In genomic region chr18:76466410-76466991, GRCh38 we compare ENCODE assay signal across 14 cellular contexts. TPM values are rescaled to one million over a fixed set of nuclear protein-coding genes. Genes with fewer than 3 reads are reported as not detected.
DNase-seq lines count a peak whose midpoint lies in the region; ATAC-seq and TF ChIP-seq lines count a peak whose summit lies in the region.
"Had no signal": no experiment of that assay in that cellular context is flagged by ENCODE, and none has a peak within 500 bp of the region (broad histone marks: within the 10 kb centered on the region; RNA-seq: fewer than 3 reads in every experiment).

No MANE protein-coding gene starts in this region.

- no peak overlapping the region for H3K4me2 ChIP-seq in GM23338
- H3K4me2 ChIP-seq: KMS-11 had no signal

- H3K4me1 ChIP-seq in GM23338 (ENCODE audit: insufficient read depth) (no peaks in the 10 kb centered on the region), spleen (peaks cover 14 to 70% (median 31%) of the 10 kb centered on the region in 6 donors)
- H3K4me1 ChIP-seq in CD8-positive, alpha-beta memory T cell (ENCODE audit: insufficient read depth, low read length) = peaks cover 17% of the 10 kb centered on the region
- H3K4me1 ChIP-seq: ascending aorta, Caco-2 had no signal

- H3K27me3 Mint-ChIP-seq in GM23338 (ENCODE audit: insufficient read depth, low read depth, poor library complexity) (peaks cover 13% of the 10 kb centered on the region), WTC11 (ENCODE audit: low read depth) (no peaks in the 10 kb centered on the region)
- peaks cover 5 to 31% of the 10 kb centered on the region in 2 donors for H3K27me3 Mint-ChIP-seq in CD8-positive, alpha-beta memory T cell

- ATAC-seq in GM23338 (no peak), WTC11 (no peak), left lobe of liver (no peak)

- H3K4me1 Mint-ChIP-seq in GM23338 = peaks cover 14% of the 10 kb centered on the region; the same call in 2 of the 3 replicates
- peaks cover 11% of the 10 kb centered on the region for H3K4me1 Mint-ChIP-seq in WTC11
- peaks cover 14 to 21% (median 14%) of the 10 kb centered on the region in 3 donors for H3K4me1 Mint-ChIP-seq in CD8-positive, alpha-beta memory T cell

- DNase-seq in GM23338 (ENCODE audit: low spot score) (no peak), WTC11 (ENCODE audit: low spot score) (no peak), left lobe of liver (ENCODE audit: low spot score) (peak; percentile 46), spleen (peak; percentile 83)
- no peak for DNase-seq in CD8-positive, alpha-beta memory T cell
- no peak for DNase-seq in stimulated activated CD4-positive, alpha-beta T cell treated with anti-CD3 and anti-CD28 coated beads, Interleukin-15, amount 100 ng/mL, for 24 hours
- no peak for DNase-seq in activated effector memory CD4-positive, alpha-beta T cell treated with anti-CD3 and anti-CD28 coated beads, Interleukin-2, amount 50 U/mL, for 16 hours
- DNase-seq: Caco-2; GM23248; NCI-H187 treated with DMSO at 0.1 percent for 48 hours; stimulated activated CD4-positive, alpha-beta T cell treated with anti-CD3 and anti-CD28 coated beads, Interleukin-2, amount 100 ng/mL, for 48 hours; stomach had no signal

- POLR2A ChIA-PET in WTC11 (lab: Charles Lee) = no interaction called here
- POLR2A ChIA-PET in CD8-positive, alpha-beta memory T cell (lab: Charles Lee) = no interaction called here

- H3K27me3 ChIP-seq in GM23338 (ENCODE audit: insufficient read depth) = no peaks in the 10 kb centered on the region
- H3K27me3 ChIP-seq in spleen (replicated peaks in 1 of 7) = no peaks in the 10 kb centered on the region
- no peaks in the 10 kb centered on the region for H3K27me3 ChIP-seq in CD8-positive, alpha-beta memory T cell (ENCODE audit: insufficient read depth, low read length, poor library complexity, severe bottlenecking)
- H3K27me3 ChIP-seq: ascending aorta, stomach had no signal

- no peaks in the 10 kb centered on the region for H3F3A ChIP-seq in GM23338 (replicated peaks; ENCODE audit: low read depth)

- H3K9me2 ChIP-seq in GM23338 (ENCODE audit: insufficient read depth) = no peaks in the 10 kb centered on the region

- no peaks in the 10 kb centered on the region for H3K36me3 ChIP-seq in GM23338 (ENCODE audit: insufficient read depth)
- peaks cover 0 to 21% (median 0%) of the 10 kb centered on the region in 6 donors for H3K36me3 ChIP-seq in spleen
- no peaks in the 10 kb centered on the region for H3K36me3 ChIP-seq in CD8-positive, alpha-beta memory T cell (ENCODE audit: insufficient read depth, low read length)
- H3K36me3 ChIP-seq: ascending aorta had no signal

- no peaks in the 10 kb centered on the region for H3K9me3 ChIP-seq in spleen
- H3K9me3 ChIP-seq in CD8-positive, alpha-beta memory T cell (ENCODE audit: low read length) = no peaks in the 10 kb centered on the region
- H3K9me3 ChIP-seq: ascending aorta, Caco-2, stomach had no signal

- no peak overlapping the region for H2AFZ ChIP-seq in GM23338
- H2AFZ ChIP-seq: GM23248 had no signal

- WGBS in spleen, 5 donors = 76 to 87% (median 84%) methylated on average over 19 to 20 of the region's 20 CpGs

- H3K79me2 ChIP-seq in GM23338 (replicated peaks; ENCODE audit: insufficient read depth) = peaks cover 6% of the 10 kb centered on the region; the same call in 1 of the 2 replicates

- no peak overlapping the region for H3K27ac ChIP-seq in GM23338 (ENCODE audit: low read depth)
- H3K27ac ChIP-seq in spleen = peak overlapping the region in 7 of 8 donors; percentile 61 to 93 (median 80)
- no peak overlapping the region for H3K27ac ChIP-seq in CD8-positive, alpha-beta memory T cell (ENCODE audit: low read depth, low read length)
- H3K27ac ChIP-seq: ascending aorta, GM23248, KMS-11 had no signal

- peaks cover 6% of the 10 kb centered on the region; the same call in 1 of the 2 replicates for H4K20me1 ChIP-seq in GM23338 (replicated peaks; ENCODE audit: insufficient read depth)

- peaks cover 10% of the 10 kb centered on the region for H3K36me3 Mint-ChIP-seq in GM23338 (ENCODE audit: low read depth)
- H3K36me3 Mint-ChIP-seq in WTC11 = peaks cover 8% of the 10 kb centered on the region
- H3K36me3 Mint-ChIP-seq in CD8-positive, alpha-beta memory T cell = no peaks in the 10 kb centered on the region

- no peak overlapping the region for H3K4me3 Mint-ChIP-seq in GM23338
- H3K4me3 Mint-ChIP-seq in WTC11 = no peak overlapping the region
- H3K4me3 Mint-ChIP-seq in CD8-positive, alpha-beta memory T cell = peak overlapping the region in 1 of 7 donors; percentile 24

- intact Hi-C loops in spleen (cut with DNase I; ENCODE audit: low total_unique reads) = no loop called here

- CTCF ChIA-PET in WTC11 (lab: Charles Lee) = interaction anchor here (0.6 kb wide), 1 partner anchor 10 kb away, joined by 3 read pairs; no protein-coding TSS in a partner anchor
- CTCF ChIA-PET in CD8-positive, alpha-beta memory T cell (lab: Charles Lee) = no interaction called here

- no peak overlapping the region for H3K4me3 ChIP-seq in GM23338
- peak overlapping the region in 1 of 8 donors; percentile 61 for H3K4me3 ChIP-seq in spleen
- H3K4me3 ChIP-seq in CD8-positive, alpha-beta memory T cell (ENCODE audit: low read length) = no peak overlapping the region
- H3K4me3 ChIP-seq: ascending aorta, GM23248 had no signal

- TF ChIP-seq POLR2A in spleen (IDR thresholded peaks at IDR 0.05) = no peak

- TF ChIP-seq CTCF in GM23338 (conservative IDR thresholded peaks at IDR 0.05; ENCODE audit: low read depth in 2 of 2) = no peak
- no peak for TF ChIP-seq CTCF in WTC11 (IDR thresholded peaks at IDR 0.05)
- TF ChIP-seq CTCF in spleen (IDR thresholded peaks at IDR 0.05 in 8 of 11, conservative IDR thresholded peaks at IDR 0.05 in 3 of 11) = no peak

- no peaks in the 10 kb centered on the region for H3K9me3 Mint-ChIP-seq in GM23338
- H3K9me3 Mint-ChIP-seq in WTC11 = 0 out of 2 replicates have a peak, but pooled peaks cover 4% of the 10 kb centered on the region
- no peaks in the 10 kb centered on the region for H3K9me3 Mint-ChIP-seq in CD8-positive, alpha-beta memory T cell

- H3K27ac Mint-ChIP-seq in GM23338 = peak overlapping the region; percentile 31; the same call in 1 of the 2 replicates
- peak overlapping the region; percentile 61; the same call in 1 of the 2 replicates for H3K27ac Mint-ChIP-seq in WTC11
- peak overlapping the region in 4 of 8 donors; percentile 14 to 47 (median 36) for H3K27ac Mint-ChIP-seq in CD8-positive, alpha-beta memory T cell

TF ChIP-seq in GM23338, 12 proteins besides CTCF, POLR2A, EP300 and RAD21 (continues in another document):
- TF ChIP-seq NANOG (IDR thresholded peaks at IDR 0.05; ENCODE audit: borderline replicate concordance) = no peak

TF ChIP-seq in WTC11, 78 proteins besides CTCF, POLR2A, EP300 and RAD21:
- TF ChIP-seq ZSCAN18 (CRISPR knock-in tag; IDR thresholded peaks at IDR 0.05) (no peak), ETV6 (CRISPR knock-in tag; IDR thresholded peaks at IDR 0.05) (no peak), E2F5 (CRISPR knock-in tag; IDR thresholded peaks at IDR 0.05) (no peak), ZNF121 (CRISPR knock-in tag; IDR thresholded peaks at IDR 0.05) (no peak), E2F1 (CRISPR knock-in tag; IDR thresholded peaks at IDR 0.05) (no peak), ZNF416 (CRISPR knock-in tag; IDR thresholded peaks at IDR 0.05) (no peak)
- TF ChIP-seq, protein P1, sequence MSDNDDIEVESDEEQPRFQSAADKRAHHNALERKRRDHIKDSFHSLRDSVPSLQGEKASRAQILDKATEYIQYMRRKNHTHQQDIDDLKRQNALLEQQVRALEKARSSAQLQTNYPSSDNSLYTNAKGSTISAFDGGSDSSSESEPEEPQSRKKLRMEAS (CRISPR knock-in tag; IDR thresholded peaks at IDR 0.05) = no peak

RNA-seq across cellular contexts. Expression of gene ZNF516, which starts 28.5 kb away (rescaled TPM):
- 13.5 and 24.2 TPM in 2 replicates for total RNA-seq in GM23338 (2014; rRNA removed; shearing (Covaris generic))
- polyA plus RNA-seq in GM23338 (2016; fragmentation: Nextera tagmentation; extraction: Ambion mirVana) (11.9 and 12.2 TPM in 2 replicates), spleen (1 to 10 TPM; 4.5 to 8.7 (median 4.9) TPM)
- total RNA-seq in WTC11 (2021) (47.3 to 58.6 TPM (median 50.1 TPM) in 3 replicates), left lobe of liver (16.2 TPM), spleen (10 to 100 TPM; 20.8 to 58.4 (median 41.1) TPM)
- total RNA-seq in CD8-positive, alpha-beta memory T cell = 1 to 10 TPM; 1.3 to 1.6 TPM
- 1.9 TPM for polyA plus RNA-seq in CD8-positive, alpha-beta memory T cell

Comparison
In these comparisons a context has a peak if more than half of its experiments do, and no peak if none do; other contexts are left out.
1. DNase-seq: peak in left lobe of liver (single experiment) and spleen (single experiment); none in GM23338 (single experiment), WTC11 (single experiment), CD8-positive, alpha-beta memory T cell (0 of 5), stimulated activated CD4-positive, alpha-beta T cell treated with anti-CD3 and anti-CD28 coated beads, Interleukin-15, amount 100 ng/mL, for 24 hours (single experiment) and activated effector memory CD4-positive, alpha-beta T cell treated with anti-CD3 and anti-CD28 coated beads, Interleukin-2, amount 50 U/mL, for 16 hours (single experiment).
2. H3K27ac ChIP-seq: peak in spleen (7 of 8); none in GM23338 (single experiment) and CD8-positive, alpha-beta memory T cell (single experiment).